ENCODE assay signal across 8 cellular contexts in genomic region chr13:94602467-94602866, GRCh38. TPM values are rescaled to one million over a fixed set of nuclear protein-coding genes. Genes with fewer than 3 reads are reported as not detected.
DNase-seq lines count a peak whose midpoint lies in the region; ATAC-seq and TF ChIP-seq lines count a peak whose summit lies in the region.

No MANE protein-coding gene starts in this region.

- peaks cover 16% of the 10 kb centered on the region for H3K36me3 Mint-ChIP-seq in activated CD4-positive, alpha-beta T cell treated with anti-CD3 and anti-CD28 coated beads, Interleukin-2, amount 10 ng/mL, durations not matched to agents 24 days and 14 days (ENCODE audit: low read depth)
- peaks cover 17% of the 10 kb centered on the region for H3K36me3 Mint-ChIP-seq in activated T-helper 1 cell treated with anti-CD3 and anti-CD28 coated beads, Interleukin-12 subunit alpha, Interleukin-12 subunit beta, Interleukin-2, Interleukin-4 antibody, amounts not matched to agents 30 ng/mL and 10 ng/mL and 1 ng/mL, durations not matched to agents 14 hours and 24 hours and 36 hours (ENCODE audit: low read depth)

- ATAC-seq in HG02981 (IDR thresholded peaks at IDR 0.05; ENCODE audit: unreplicated experiment) = no peak
- no peak for ATAC-seq in HG03097 (IDR thresholded peaks at IDR 0.05; ENCODE audit: low FRiP score, unreplicated experiment)

- H3K27me3 ChIP-seq in kidney epithelial cell (ENCODE audit: control insufficient read depth, insufficient read depth, low read length) = no peaks in the 10 kb centered on the region
- H3K27me3 ChIP-seq in thymus (ENCODE audit: control insufficient read depth, insufficient read depth) = no peaks in the 10 kb centered on the region

- DNase-seq in activated CD4-positive, alpha-beta T cell treated with anti-CD3 and anti-CD28 coated beads, Interleukin-2, amount 10 ng/mL, durations not matched to agents 24 days and 14 days = no peak
- no peak for DNase-seq in activated CD4-positive, alpha-beta T cell treated with anti-CD3 and anti-CD28 coated beads for 4 hours
- no peak for DNase-seq in activated T-helper 1 cell treated with anti-CD3 and anti-CD28 coated beads, Interleukin-12 subunit alpha, Interleukin-12 subunit beta, Interleukin-2, Interleukin-4 antibody, amounts not matched to agents 30 ng/mL and 10 ng/mL and 1 ng/mL, durations not matched to agents 14 hours and 24 hours and 36 hours (ENCODE audit: low spot score)
- DNase-seq in kidney epithelial cell (ENCODE audit: low read depth) (no peak), activated gamma-delta T cell treated with Interleukin-2 at 50 U/mL for 16 hours (no peak)

- TF ChIP-seq CTCF in kidney epithelial cell (IDR thresholded peaks at IDR 0.05; ENCODE audit: insufficient read depth, low read length, poor library complexity, severe bottlenecking) = no peak

- H3K4me1 Mint-ChIP-seq in activated CD4-positive, alpha-beta T cell treated with anti-CD3 and anti-CD28 coated beads, Interleukin-2, amount 10 ng/mL, durations not matched to agents 24 days and 14 days = peaks cover 30% of the 10 kb centered on the region
- H3K4me1 Mint-ChIP-seq in activated T-helper 1 cell treated with anti-CD3 and anti-CD28 coated beads, Interleukin-12 subunit alpha, Interleukin-12 subunit beta, Interleukin-2, Interleukin-4 antibody, amounts not matched to agents 30 ng/mL and 10 ng/mL and 1 ng/mL, durations not matched to agents 14 hours and 24 hours and 36 hours (ENCODE audit: low read depth) = peaks cover 34% of the 10 kb centered on the region

- H3K4me3 Mint-ChIP-seq in activated CD4-positive, alpha-beta T cell treated with anti-CD3 and anti-CD28 coated beads, Interleukin-2, amount 10 ng/mL, durations not matched to agents 24 days and 14 days = peak overlapping the region; percentile 89
- H3K4me3 Mint-ChIP-seq in activated T-helper 1 cell treated with anti-CD3 and anti-CD28 coated beads, Interleukin-12 subunit alpha, Interleukin-12 subunit beta, Interleukin-2, Interleukin-4 antibody, amounts not matched to agents 30 ng/mL and 10 ng/mL and 1 ng/mL, durations not matched to agents 14 hours and 24 hours and 36 hours = peak overlapping the region; percentile 88

- no peaks in the 10 kb centered on the region for H3K36me3 ChIP-seq in kidney epithelial cell (ENCODE audit: control insufficient read depth, insufficient read depth, low read length)
- peaks cover 3% of the 10 kb centered on the region for H3K36me3 ChIP-seq in thymus (ENCODE audit: control insufficient read depth, insufficient read depth)

- H3K27ac Mint-ChIP-seq in activated CD4-positive, alpha-beta T cell treated with anti-CD3 and anti-CD28 coated beads, Interleukin-2, amount 10 ng/mL, durations not matched to agents 24 days and 14 days = peak overlapping the region; percentile 79
- H3K27ac Mint-ChIP-seq in activated T-helper 1 cell treated with anti-CD3 and anti-CD28 coated beads, Interleukin-12 subunit alpha, Interleukin-12 subunit beta, Interleukin-2, Interleukin-4 antibody, amounts not matched to agents 30 ng/mL and 10 ng/mL and 1 ng/mL, durations not matched to agents 14 hours and 24 hours and 36 hours = peak overlapping the region; percentile 75

- H3K9me3 ChIP-seq in thymus (ENCODE audit: control insufficient read depth) = no peaks in the 10 kb centered on the region

- peaks cover 4% of the 10 kb centered on the region for H3K4me1 ChIP-seq in thymus (ENCODE audit: control insufficient read depth, insufficient read depth, low read length)

- peaks cover 5% of the 10 kb centered on the region for H3K9me3 Mint-ChIP-seq in activated CD4-positive, alpha-beta T cell treated with anti-CD3 and anti-CD28 coated beads, Interleukin-2, amount 10 ng/mL, durations not matched to agents 24 days and 14 days
- H3K9me3 Mint-ChIP-seq in activated T-helper 1 cell treated with anti-CD3 and anti-CD28 coated beads, Interleukin-12 subunit alpha, Interleukin-12 subunit beta, Interleukin-2, Interleukin-4 antibody, amounts not matched to agents 30 ng/mL and 10 ng/mL and 1 ng/mL, durations not matched to agents 14 hours and 24 hours and 36 hours = peaks cover 9% of the 10 kb centered on the region

- H3K4me3 ChIP-seq in kidney epithelial cell (ENCODE audit: low read depth, low read length) (peak overlapping the region; percentile 71), thymus (ENCODE audit: low read length) (peak overlapping the region; percentile 87)

- H3K27ac ChIP-seq in thymus (ENCODE audit: low read depth) = no peak overlapping the region

- H3K27me3 Mint-ChIP-seq in activated CD4-positive, alpha-beta T cell treated with anti-CD3 and anti-CD28 coated beads, Interleukin-2, amount 10 ng/mL, durations not matched to agents 24 days and 14 days = no peaks in the 10 kb centered on the region
- H3K27me3 Mint-ChIP-seq in activated T-helper 1 cell treated with anti-CD3 and anti-CD28 coated beads, Interleukin-12 subunit alpha, Interleukin-12 subunit beta, Interleukin-2, Interleukin-4 antibody, amounts not matched to agents 30 ng/mL and 10 ng/mL and 1 ng/mL, durations not matched to agents 14 hours and 24 hours and 36 hours (ENCODE audit: insufficient read depth) = no peaks in the 10 kb centered on the region

- WGBS in thymus = 87% methylated on average over 1 of the region's 1 CpG

- intact Hi-C loops in activated CD4-positive, alpha-beta T cell treated with anti-CD3 and anti-CD28 coated beads, Interleukin-2, amount 10 ng/mL, durations not matched to agents 24 days and 14 days (cut with micrococcal nuclease) = loop anchor here (2.0 to 5.0 kb wide), 2 partner anchors 14 to 1075 kb away; partner anchors contain the start of gene DNAJC3
- intact Hi-C loops in activated T-helper 1 cell treated with anti-CD3 and anti-CD28 coated beads, Interleukin-12 subunit alpha, Interleukin-12 subunit beta, Interleukin-2, Interleukin-4 antibody, amounts not matched to agents 30 ng/mL and 10 ng/mL and 1 ng/mL, durations not matched to agents 14 hours and 24 hours and 36 hours (cut with micrococcal nuclease) = loop anchor here (2.0 to 5.0 kb wide), 2 partner anchors 14 to 275 kb away; no protein-coding TSS in a partner anchor

RNA-seq across cellular contexts. Expression of gene GPR180, which starts 0.8 kb away (rescaled TPM):
- 9.8 and 10.3 TPM in 2 replicates for total RNA-seq in activated CD4-positive, alpha-beta T cell treated with anti-CD3 and anti-CD28 coated beads, Interleukin-2, amount 10 ng/mL, durations not matched to agents 24 days and 14 days
- 9.6 and 11.1 TPM in 2 replicates for total RNA-seq in activated T-helper 1 cell treated with anti-CD3 and anti-CD28 coated beads, Interleukin-12 subunit alpha, Interleukin-12 subunit beta, Interleukin-2, Interleukin-4 antibody, amounts not matched to agents 30 ng/mL and 10 ng/mL and 1 ng/mL, durations not matched to agents 14 hours and 24 hours and 36 hours
- total RNA-seq in kidney epithelial cell = 7.1 and 7.5 TPM in 2 replicates
- 2.6 TPM for polyA plus RNA-seq in thymus

RNA-seq across cellular contexts. Expression of gene TGDS, which starts 6.5 kb away (rescaled TPM):
- total RNA-seq in activated CD4-positive, alpha-beta T cell treated with anti-CD3 and anti-CD28 coated beads, Interleukin-2, amount 10 ng/mL, durations not matched to agents 24 days and 14 days = 27.5 and 31.0 TPM in 2 replicates
- total RNA-seq in activated T-helper 1 cell treated with anti-CD3 and anti-CD28 coated beads, Interleukin-12 subunit alpha, Interleukin-12 subunit beta, Interleukin-2, Interleukin-4 antibody, amounts not matched to agents 30 ng/mL and 10 ng/mL and 1 ng/mL, durations not matched to agents 14 hours and 24 hours and 36 hours = 29.7 TPM in 2 replicates
- total RNA-seq in kidney epithelial cell = 12.7 and 14.3 TPM in 2 replicates
- polyA plus RNA-seq in thymus = 27.2 TPM
